ENCODE assay signal across 24 cellular contexts in genomic region chr6:25215881-25216280, GRCh38.
"Had no signal": no experiment of that assay in that cellular context is flagged by ENCODE, and none has a peak within 500 bp of the region (broad histone marks: within the 10 kb centered on the region; RNA-seq: fewer than 3 reads in every experiment).

No MANE protein-coding gene starts in this region.

- H3K4me3 ChIP-seq: coronary artery, lower lobe of right lung, spleen, thyroid gland had no signal

- H3K27me3 Mint-ChIP-seq: activated naive CD8-positive, alpha-beta T cell had no signal

- H3K9me3 ChIP-seq: lower lobe of right lung, thyroid gland had no signal

- H3K4me3 Mint-ChIP-seq: activated naive CD8-positive, alpha-beta T cell; activated T-cell treated with anti-CD3 and anti-CD28 coated beads, Interleukin-2, amount 50 U/mL, for 4 hours; naive thymus-derived CD4-positive, alpha-beta T cell; neural crest cell had no signal

- H3K36me3 Mint-ChIP-seq: activated naive CD8-positive, alpha-beta T cell had no signal

- FAIRE-seq: astrocyte, kidney had no signal

- DNase-seq: activated CD4-positive, alpha-beta T cell treated with anti-CD3 and anti-CD28 coated beads for 4 hours; activated CD4-positive, alpha-beta T cell treated with anti-CD3 and anti-CD28 coated beads, Interleukin-2, amount 50 U/mL, for 48 hours; activated CD4-positive, CD25-positive, alpha-beta regulatory T cell; activated CD8-positive, alpha-beta memory T cell treated with anti-CD3 and anti-CD28 coated beads, Interleukin-2, amount 50 U/mL, for 48 hours; activated naive CD4-positive, alpha-beta T cell; activated T-cell treated with anti-CD3 and anti-CD28 coated beads, Interleukin-2, amount 50 U/mL, for 4 hours; kidney; lower lobe of right lung; naive thymus-derived CD4-positive, alpha-beta T cell; occipital lobe; retina; spleen; stimulated activated CD4-positive, alpha-beta T cell treated with anti-CD3 and anti-CD28 coated beads, Interleukin-4, amount 100 ng/mL, for 24 hours; stimulated activated naive CD4-positive, alpha-beta T cell treated with Interleukin-2 at 50 U/mL for 16 hours; T-helper 1 cell; T-helper 9 cell; thyroid gland had no signal

- H3K36me3 ChIP-seq: lower lobe of right lung, spleen, thyroid gland had no signal

- H3K27me3 ChIP-seq: foreskin keratinocyte, spleen, thyroid gland had no signal

- H3K4me1 ChIP-seq: lower lobe of right lung, spleen had no signal

- H3K27ac ChIP-seq: coronary artery, epithelial cell of prostate, foreskin keratinocyte, lower lobe of right lung, spleen, thyroid gland had no signal

- H3K27ac Mint-ChIP-seq: activated naive CD8-positive, alpha-beta T cell; activated T-helper 2 cell treated with anti-CD3 and anti-CD28 coated beads, Interferon-gamma antibody, Interleukin-2, Interleukin-4, amounts not matched to agents 10 μg/mL and 5 μg/mL and 100 μg/mL, durations not matched to agents 14 hours and 24 hours and 36 hours; naive thymus-derived CD4-positive, alpha-beta T cell had no signal

- ATAC-seq: activated T-cell treated with anti-CD3 and anti-CD28 coated beads, Interleukin-2, amount 50 U/mL, for 4 hours; foreskin keratinocyte; lower lobe of right lung; naive thymus-derived CD4-positive, alpha-beta T cell had no signal
